Comparison of ENCODE assay signal across 9 cellular contexts in the genomic region with DNA sequence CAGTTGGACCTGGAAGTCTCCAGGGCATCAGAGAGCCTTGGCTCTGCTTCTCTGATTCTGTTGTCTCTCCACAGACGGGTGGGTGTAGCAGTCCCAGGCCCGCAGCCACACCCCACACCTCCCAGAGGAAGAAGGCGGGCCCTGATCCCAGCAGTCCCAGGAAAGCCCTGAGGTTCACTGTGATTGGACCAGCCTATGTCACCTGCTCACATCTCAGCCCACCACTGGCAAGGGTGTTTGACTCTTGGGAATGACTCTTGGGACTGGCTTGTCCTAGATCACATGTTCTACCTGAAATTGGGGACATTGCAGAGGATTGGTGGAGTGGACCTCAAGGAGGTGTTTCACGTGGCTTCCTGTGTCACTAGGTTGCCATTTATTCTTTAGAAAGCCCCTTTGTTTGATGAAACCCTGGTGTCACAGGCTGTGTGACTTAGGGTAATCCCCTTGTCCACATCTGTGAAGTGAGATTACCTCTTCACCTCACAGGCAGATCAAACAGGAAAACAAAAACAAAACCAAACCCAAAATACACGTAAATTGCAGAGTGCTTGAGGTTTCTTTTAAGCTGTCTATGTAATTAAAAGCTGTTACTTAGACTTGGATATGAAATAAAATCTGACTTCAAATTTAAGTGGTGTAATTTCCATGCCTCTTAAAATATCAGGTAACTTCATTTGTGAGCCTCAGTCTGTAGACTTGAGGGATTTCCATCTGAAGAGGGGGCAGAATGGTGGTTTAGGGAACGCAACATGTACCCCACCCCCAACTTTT. TPM values are rescaled to one million over a fixed set of nuclear protein-coding genes. Genes with fewer than 3 reads are reported as not detected.
DNase-seq lines count a peak whose midpoint lies in the region; ATAC-seq and TF ChIP-seq lines count a peak whose summit lies in the region.
"Had no signal": no experiment of that assay in that cellular context is flagged by ENCODE, and none has a peak within 500 bp of the region (broad histone marks: within the 10 kb centered on the region; RNA-seq: fewer than 3 reads in every experiment).

No MANE protein-coding gene starts in this region.

- no peaks in the 10 kb centered on the region for H3K27me3 ChIP-seq in breast epithelium

- H3K4me1 Mint-ChIP-seq in stimulated activated effector memory CD8-positive, alpha-beta T cell treated with anti-CD3 and anti-CD28 coated beads, Interleukin-12 subunit alpha, Interleukin-12 subunit beta, amount 100 ng/mL, for 72 hours: peaks cover 39% of the 10 kb centered on the region

- H3K36me3 ChIP-seq in breast epithelium: no peaks in the 10 kb centered on the region

- DNase-seq in breast epithelium (ENCODE audit: low spot score in 2 of 2) (no peak), NCI-H1930 (lab: John Stamatoyannopoulos, UW) (no peak), SKM-1 treated with dmso at 0.1 percent for 144 hours (lab: John Stamatoyannopoulos, UW; ENCODE audit: unreplicated experiment) (no peak), NOMO-1 (lab: John Stamatoyannopoulos, UW; ENCODE audit: unreplicated experiment in 2 of 2) (no peak)
- DNase-seq in stimulated activated effector memory CD8-positive, alpha-beta T cell treated with anti-CD3 and anti-CD28 coated beads, Interleukin-12 subunit alpha, Interleukin-12 subunit beta, amount 100 ng/mL, for 72 hours (ENCODE audit: low spot score in 2 of 2): peak in 1 of 2 donors; percentile 66
- DNase-seq: IMR-90 had no signal

- TF ChIP-seq CTCF in breast epithelium (IDR thresholded peaks at IDR 0.05): no peak

- H3K4me3 ChIP-seq in breast epithelium: no peak overlapping the region

- no peaks in the 10 kb centered on the region for H3K9me3 Mint-ChIP-seq in stimulated activated effector memory CD8-positive, alpha-beta T cell treated with anti-CD3 and anti-CD28 coated beads, Interleukin-12 subunit alpha, Interleukin-12 subunit beta, amount 100 ng/mL, for 72 hours

- intact Hi-C loops in breast epithelium (cut with DNase I; ENCODE audit: low total_unique reads): loop anchor here (5.0 kb wide), 1 partner anchor 432 kb away; no protein-coding TSS in a partner anchor

- no peak for TF ChIP-seq POLR2A in breast epithelium (IDR thresholded peaks at IDR 0.05)

- peaks cover 0 to 6% of the 10 kb centered on the region in 2 donors for H3K4me1 ChIP-seq in breast epithelium

- peaks cover 5% of the 10 kb centered on the region for H3K36me3 Mint-ChIP-seq in stimulated activated effector memory CD8-positive, alpha-beta T cell treated with anti-CD3 and anti-CD28 coated beads, Interleukin-12 subunit alpha, Interleukin-12 subunit beta, amount 100 ng/mL, for 72 hours

- peak overlapping the region; percentile 54 to 68 for H3K27ac ChIP-seq in breast epithelium

- ATAC-seq in GM18498 (IDR thresholded peaks at IDR 0.05; ENCODE audit: unreplicated experiment) (peak; percentile 95), GM21447 (IDR thresholded peaks at IDR 0.05; ENCODE audit: unreplicated experiment) (peak; percentile 96), HG03521 (IDR thresholded peaks at IDR 0.05; ENCODE audit: unreplicated experiment) (peak; percentile 93)
- peak; percentile 99 for ATAC-seq in stimulated activated effector memory CD8-positive, alpha-beta T cell treated with anti-CD3 and anti-CD28 coated beads, Interleukin-12 subunit alpha, Interleukin-12 subunit beta, amount 100 ng/mL, for 72 hours

- H3K4me3 Mint-ChIP-seq in stimulated activated effector memory CD8-positive, alpha-beta T cell treated with anti-CD3 and anti-CD28 coated beads, Interleukin-12 subunit alpha, Interleukin-12 subunit beta, amount 100 ng/mL, for 72 hours: peak overlapping the region; percentile 34

- H3K27ac Mint-ChIP-seq in stimulated activated effector memory CD8-positive, alpha-beta T cell treated with anti-CD3 and anti-CD28 coated beads, Interleukin-12 subunit alpha, Interleukin-12 subunit beta, amount 100 ng/mL, for 72 hours: peak overlapping the region; percentile 8

- H3K9me3 ChIP-seq in breast epithelium: no peaks in the 10 kb centered on the region

RNA-seq across cellular contexts. Expression of gene FLNB, which starts 26.7 kb away (rescaled TPM):
- 100 to 1,000 TPM in 2 of 3 donors, 10 to 100 TPM in 1; 40.3 to 242 (median 164) TPM for total RNA-seq in breast epithelium
